Comparison of ENCODE assay signal across 1 cellular context in the genomic region with DNA sequence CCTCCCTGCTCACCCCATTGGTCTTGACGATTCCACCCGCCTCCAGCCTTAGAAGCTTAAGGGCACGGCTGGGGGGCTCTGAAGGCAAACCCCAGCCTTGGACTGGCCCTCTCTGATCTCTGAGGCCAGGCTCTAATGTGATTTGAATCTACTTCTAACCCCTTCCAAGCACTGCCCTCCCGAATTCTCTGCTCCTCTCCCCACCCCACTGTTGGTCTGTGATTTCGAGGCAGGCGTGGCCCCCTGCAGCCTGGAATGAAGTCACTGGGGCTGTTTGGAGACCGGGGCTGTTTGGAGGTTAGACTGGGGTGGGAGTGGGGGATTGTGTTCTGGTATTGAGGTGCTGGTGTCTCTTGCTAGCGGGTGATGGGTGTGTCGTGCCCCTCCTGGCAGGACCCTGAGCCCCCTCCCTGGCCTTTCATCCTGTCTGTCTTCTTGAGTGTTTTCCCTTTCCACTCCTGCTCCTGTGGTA.
TF ChIP-seq lines count a peak whose summit lies in the region.

No MANE protein-coding gene starts in this region.

TF ChIP-seq in K562, 482 proteins besides CTCF, POLR2A, EP300 and RAD21:
- TF ChIP-seq RNF2 (IDR thresholded peaks at IDR 0.05) (no peak), ARHGAP35 (IDR thresholded peaks at IDR 0.05; ENCODE audit: partially characterized antibody) (no peak)
TF ChIP-seq in K562: peak in this region for 0.
